ENCODE assay signal across 8 cellular contexts in genomic region chr11:95789506-95790122, GRCh38. TPM values are rescaled to one million over a fixed set of nuclear protein-coding genes. Genes with fewer than 3 reads are reported as not detected.
DNase-seq lines count a peak whose midpoint lies in the region; ATAC-seq, FAIRE-seq and TF ChIP-seq lines count a peak whose summit lies in the region.

Gene FAM76B (minus strand): TSS chr11:95789782. CDS start chr11:95789478, 304 bp downstream.

- intact Hi-C loops in cardiac septum (cut with DNase I) (loop anchor here (5.0 kb wide), 1 partner anchor 598 kb away; the partner anchor contains the start of gene CCDC82), transverse colon (cut with DNase I; ENCODE audit: low total_unique reads) (no loop called here)

- H3K4me3 ChIP-seq in trophoblast cell (ENCODE audit: low read depth, low read length) = peak within 1 kb of the TSS; percentile 95
- H3K4me3 ChIP-seq in transverse colon = peak within 1 kb of the TSS; percentile 67 to 97 (median 92)

- H3K4me1 Mint-ChIP-seq in T-cell = peaks cover 49 to 68% (median 67%) of the 10 kb centered on the region in 3 donors

- peak within 1 kb of the TSS; percentile 87 for H3K4ac ChIP-seq in trophoblast cell (ENCODE audit: low read depth, low read length)

- TF ChIP-seq POLR2A in GM12891 (IDR thresholded peaks at IDR 0.05; ENCODE audit: low read depth, low read length) (peak; percentile 73), transverse colon (IDR thresholded peaks at IDR 0.05) (peak; percentile 93)

- peak; percentile 99 for FAIRE-seq in GM12891 (lab: Jason Lieb, UNC)

- H3K27ac ChIP-seq in adipose tissue (ENCODE audit: low read depth, low read length) (peak within 1 kb of the TSS; percentile 95), trophoblast cell (ENCODE audit: low read depth, low read length) (peak within 1 kb of the TSS; percentile 97), transverse colon (peak within 1 kb of the TSS; percentile 92 to 99 (median 96))

- peak within 1 kb of the TSS; percentile 51 for H2AK5ac ChIP-seq in trophoblast cell (ENCODE audit: low read length)

- peak within 1 kb of the TSS; percentile 83 for H3K18ac ChIP-seq in trophoblast cell (ENCODE audit: low read length)

- peak within 1 kb of the TSS; percentile 82 for H3K14ac ChIP-seq in trophoblast cell (ENCODE audit: low read length)

- peak within 1 kb of the TSS; percentile 100 for H3K27ac Mint-ChIP-seq in T-cell

- H3K36me3 ChIP-seq in trophoblast cell (ENCODE audit: control insufficient read depth in 1 of 2, insufficient read depth in 2 of 2, low read length in 2 of 2) (peaks cover 3 to 4% of the 10 kb centered on the region in 2 experiments), transverse colon (peaks cover 0 to 16% (median 3%) of the 10 kb centered on the region in 4 donors)

- CTCF ChIA-PET in T-cell (lab: Charles Lee) = interaction anchor here (0.8 to 3.5 kb wide), 13 partner anchors 10 to 722 kb away, joined by 3 to 16 read pairs (median 7); partner anchors contain the start of genes CCDC82 (in 1 of the 2), ENDOD1 (in 1 of the 2), JRKL (in 1 of the 2) and SESN3 (in 1 of the 2)

- peak within 1 kb of the TSS; percentile 81 for H4K91ac ChIP-seq in trophoblast cell (ENCODE audit: low read depth, low read length)

- 0 to 1% (median 0%) methylated on average over 57 to 62 of the region's 62 CpGs for WGBS in adipose tissue, 3 donors
- no CpG with 5 or more reads among the region's 62 CpGs for WGBS in trophoblast cell (ENCODE audit: extremely low coverage, insufficient coverage, insufficient read length)
- 0 to 3% methylated on average over 8 to 59 of the region's 62 CpGs for WGBS in transverse colon (ENCODE audit: low coverage in 1 of 2), 2 donors

- POLR2A ChIA-PET in T-cell (lab: Charles Lee) = interaction anchor here (0.6 to 3.1 kb wide), 17 partner anchors 11 to 814 kb away, joined by 3 to 21 read pairs (median 3); partner anchors contain the start of genes SRSF8 (in 2 of the 2), CCDC82 (in 1 of the 2), ENDOD1 (in 1 of the 2) and JRKL (in 1 of the 2)

- H3K9me3 Mint-ChIP-seq in T-cell = no peaks in the 10 kb centered on the region

- in situ Hi-C loops in transverse colon (cut with MboI; ENCODE audit: low pct_ligation_motif_present in 1 of 4, low pct_unique_long_range_greater_than_20kb in 1 of 4, low sequenced_read_pairs in 3 of 4) = loop anchor here in 1 of 4 donors (25.0 kb wide), 1 partner anchor 1302 kb away; the partner anchor contains the start of genes ANKRD49 and MRE11

- peaks cover 0 to 4% of the 10 kb centered on the region in 2 experiments for H3K4me1 ChIP-seq in trophoblast cell (ENCODE audit: control insufficient read depth in 1 of 2, insufficient read depth in 2 of 2, low read length in 2 of 2)
- H3K4me1 ChIP-seq in transverse colon = peaks cover 14 to 30% (median 20%) of the 10 kb centered on the region in 4 donors

- H4K12ac ChIP-seq in trophoblast cell (ENCODE audit: low read depth, low read length) = peak within 1 kb of the TSS; percentile 83

- ATAC-seq in HG02840 (IDR thresholded peaks at IDR 0.05; ENCODE audit: low FRiP score, unreplicated experiment) = peak; percentile 74
- ATAC-seq in T-cell (replicated peaks in 1 of 4) = peak; percentile 76 to 80 (median 79)

- peak within 1 kb of the TSS; percentile 4 for H2BK12ac ChIP-seq in trophoblast cell (ENCODE audit: low read length)

- peaks cover 19% of the 10 kb centered on the region for H3K79me1 ChIP-seq in trophoblast cell (ENCODE audit: low read length)

- H2BK120ac ChIP-seq in trophoblast cell (ENCODE audit: insufficient read depth, low read length, poor library complexity) = peak within 1 kb of the TSS; percentile 57

- H4K8ac ChIP-seq in trophoblast cell (ENCODE audit: low read depth, low read length) = peak within 1 kb of the TSS; percentile 89

- no peak within 1 kb of the TSS for H3K23ac ChIP-seq in trophoblast cell (ENCODE audit: low read length)

- peak within 1 kb of the TSS; percentile 94 for H2BK5ac ChIP-seq in trophoblast cell (ENCODE audit: low read depth, low read length, poor library complexity)

- DNase-seq in GM12891 (ENCODE audit: insufficient read length, low spot score) (peak; percentile 71), NCI-H1436 treated with DMSO at 0.1 percent for 48 hours (lab: John Stamatoyannopoulos, UW) (peak; percentile 94), T-cell (peak; percentile 91 to 100 (median 99)), cardiac septum (ENCODE audit: low spot score) (peak; percentile 99), trophoblast cell (peak; percentile 99), transverse colon (peak; percentile 97)

- peak within 1 kb of the TSS; percentile 92 for H2AFZ ChIP-seq in trophoblast cell (ENCODE audit: insufficient read depth, low read length, poor library complexity)

- H3K27me3 ChIP-seq in trophoblast cell (ENCODE audit: insufficient read depth, low read length) = no peaks in the 10 kb centered on the region
- no peaks in the 10 kb centered on the region for H3K27me3 ChIP-seq in transverse colon

- no peaks in the 10 kb centered on the region for H3K9me3 ChIP-seq in trophoblast cell (ENCODE audit: insufficient read depth, low read depth, low read length)
- H3K9me3 ChIP-seq in transverse colon = no peaks in the 10 kb centered on the region

- no peak for TF ChIP-seq EP300 in transverse colon (IDR thresholded peaks at IDR 0.05; ENCODE audit: low read depth)

- H3K4me3 Mint-ChIP-seq in T-cell = peak within 1 kb of the TSS; percentile 96 to 99 (median 99)

- H3K9ac ChIP-seq in trophoblast cell (ENCODE audit: low read length) = peak within 1 kb of the TSS; percentile 93

- no peak for TF ChIP-seq CTCF in transverse colon (IDR thresholded peaks at IDR 0.05)

- no peaks in the 10 kb centered on the region for H3K27me3 Mint-ChIP-seq in T-cell

- peaks cover 29% of the 10 kb centered on the region for H3K36me3 Mint-ChIP-seq in T-cell

- peak within 1 kb of the TSS; percentile 86 for H3K4me2 ChIP-seq in trophoblast cell (ENCODE audit: low read length)

- H3K79me2 ChIP-seq in trophoblast cell (ENCODE audit: control insufficient read depth, insufficient read depth, low read length, poor library complexity) = peaks cover 17% of the 10 kb centered on the region

TF ChIP-seq in GM12891, 5 proteins besides CTCF, POLR2A, EP300 and RAD21:
- TF ChIP-seq POU2F2 (IDR thresholded peaks at IDR 0.05; ENCODE audit: low read depth, low read length) (0 out of 2 replicates have a peak, but pooled peaks have one; percentile 11), PAX5 (IDR thresholded peaks at IDR 0.05; ENCODE audit: insufficient read depth, low read length, severe bottlenecking) (peak; percentile 41), SPI1 (IDR thresholded peaks at IDR 0.05; ENCODE audit: low read depth, low read length) (peak; percentile 52), TAF1 (IDR thresholded peaks at IDR 0.05; ENCODE audit: low read depth, low read length) (peak; percentile 59), POLR2AphosphoS5 (IDR thresholded peaks at IDR 0.05; ENCODE audit: low read depth, low read length) (peak; percentile 67; the same call in 1 of the 2 replicates)

RNA-seq across cellular contexts. Expression of gene FAM76B, which starts in this region (rescaled TPM):
- 19.0 TPM for polyA plus RNA-seq in GM12891 (2012; ENCODE audit: low read depth, missing spikeins)
- total RNA-seq in T-cell (10 to 100 TPM; 41.5 to 81.0 (median 45.4) TPM), cardiac septum (9.2 TPM), transverse colon (10 to 100 TPM in 3 of 4 donors, 1 to 10 TPM in 1; 7.0 to 40.4 (median 31.2) TPM)
- 1 to 10 TPM; 6.8 to 9.1 (median 7.5) TPM for polyA plus RNA-seq in adipose tissue
- 21.6 and 23.8 TPM in 2 replicates for polyA plus RNA-seq in trophoblast cell (2013)

Comparison
In these comparisons a context has a peak if more than half of its experiments do, and no peak if none do; other contexts are left out.
1. Peak in every context shown above with its lines: DNase-seq, ATAC-seq, H3K4me3 ChIP-seq and H3K27ac ChIP-seq.